Comparison of ENCODE assay signal across 26 cellular contexts in genomic region chr3:100910986-100911385, GRCh38.
"Had no signal": no experiment of that assay in that cellular context is flagged by ENCODE, and none has a peak within 500 bp of the region (broad histone marks: within the 10 kb centered on the region; RNA-seq: fewer than 3 reads in every experiment).

No MANE protein-coding gene starts in this region.

- H3K4me1 ChIP-seq: foreskin keratinocyte, left ventricle myocardium inferior, lower lobe of right lung, pancreas, right lobe of liver had no signal

- H3K9me3 Mint-ChIP-seq: memory B cell; stimulated activated naive CD8-positive, alpha-beta T cell treated with anti-CD3 and anti-CD28 coated beads, Interleukin-15, Interleukin-2, amounts not matched to agents 100 ng/mL and 50 ng/mL, for 24 hours had no signal

- H3K36me3 ChIP-seq: left ventricle myocardium inferior, lower lobe of right lung, pancreas, right lobe of liver, spleen, tibial nerve had no signal

- H3K4me1 Mint-ChIP-seq: endodermal cell; immature natural killer cell; memory B cell; mesothelial cell of epicardium; natural killer cell; neural crest cell; stimulated activated memory B cell treated with anti-CD40 and anti-IgM and Interleukin-4, amounts not matched to agents 10 μg/mL and 1 μg/mL and 100 μg/mL, for 72 hours had no signal

- H3K27me3 ChIP-seq: foreskin keratinocyte, pancreas, right lobe of liver, spleen, tibial nerve had no signal

- H3K27me3 Mint-ChIP-seq: progenitor cell of endocrine pancreas had no signal

- H3K27ac ChIP-seq: foreskin keratinocyte, left ventricle myocardium inferior, lower lobe of right lung, pancreas, right lobe of liver, spleen had no signal

- DNase-seq: dermis blood vessel endothelial cell; effector CD4-positive, alpha-beta T cell; endodermal cell; erythroblast; foreskin keratinocyte; immature natural killer cell; left cardiac atrium; left ventricle myocardium inferior; lower lobe of right lung; natural killer cell; pancreas; retina; right lobe of liver; spleen; stimulated activated CD4-positive, alpha-beta T cell treated with anti-CD3 and anti-CD28 coated beads, Interleukin-15, amount 100 ng/mL, for 24 hours; stimulated activated CD4-positive, alpha-beta T cell treated with anti-CD3 and anti-CD28 coated beads, Interleukin-1b, Interleukin-23, amount 100 ng/mL, for 48 hours; stimulated activated CD4-positive, alpha-beta T cell treated with anti-CD3 and anti-CD28 coated beads, Interleukin-4, amount 100 ng/mL, for 24 hours had no signal

- H3K9me3 ChIP-seq: lower lobe of right lung, pancreas, right lobe of liver, spleen, tibial nerve had no signal

- H3K4me3 Mint-ChIP-seq: endodermal cell; immature natural killer cell; memory B cell; mesothelial cell of epicardium; natural killer cell; neural crest cell; stimulated activated memory B cell treated with anti-CD40 and anti-IgM and Interleukin-4, amounts not matched to agents 10 μg/mL and 1 μg/mL and 100 μg/mL, for 72 hours; stimulated activated naive CD8-positive, alpha-beta T cell treated with anti-CD3 and anti-CD28 coated beads, Interleukin-15, Interleukin-2, amounts not matched to agents 100 ng/mL and 50 ng/mL, for 24 hours had no signal

- H3K27ac Mint-ChIP-seq: endodermal cell; immature natural killer cell; memory B cell; mesothelial cell of epicardium; natural killer cell; progenitor cell of endocrine pancreas; stimulated activated memory B cell treated with anti-CD40 and anti-IgM and Interleukin-4, amounts not matched to agents 10 μg/mL and 1 μg/mL and 100 μg/mL, for 72 hours; stimulated activated naive CD8-positive, alpha-beta T cell treated with anti-CD3 and anti-CD28 coated beads, Interleukin-15, Interleukin-2, amounts not matched to agents 100 ng/mL and 50 ng/mL, for 24 hours had no signal

- H3K4me3 ChIP-seq: left ventricle myocardium inferior, lower lobe of right lung, pancreas, right lobe of liver, spleen, tibial nerve had no signal

- H3K36me3 Mint-ChIP-seq: immature natural killer cell; memory B cell; mesothelial cell of epicardium; natural killer cell; stimulated activated memory B cell treated with anti-CD40 and anti-IgM and Interleukin-4, amounts not matched to agents 10 μg/mL and 1 μg/mL and 100 μg/mL, for 72 hours had no signal

- ATAC-seq: foreskin keratinocyte; left cardiac atrium; lower lobe of right lung; natural killer cell; pancreas; right lobe of liver; stimulated activated memory B cell treated with anti-CD40 and anti-IgM and Interleukin-4, amounts not matched to agents 10 μg/mL and 1 μg/mL and 100 μg/mL, for 72 hours had no signal

- FAIRE-seq: endothelial cell of umbilical vein, keratinocyte, pancreas had no signal
